In the genomic region with DNA sequence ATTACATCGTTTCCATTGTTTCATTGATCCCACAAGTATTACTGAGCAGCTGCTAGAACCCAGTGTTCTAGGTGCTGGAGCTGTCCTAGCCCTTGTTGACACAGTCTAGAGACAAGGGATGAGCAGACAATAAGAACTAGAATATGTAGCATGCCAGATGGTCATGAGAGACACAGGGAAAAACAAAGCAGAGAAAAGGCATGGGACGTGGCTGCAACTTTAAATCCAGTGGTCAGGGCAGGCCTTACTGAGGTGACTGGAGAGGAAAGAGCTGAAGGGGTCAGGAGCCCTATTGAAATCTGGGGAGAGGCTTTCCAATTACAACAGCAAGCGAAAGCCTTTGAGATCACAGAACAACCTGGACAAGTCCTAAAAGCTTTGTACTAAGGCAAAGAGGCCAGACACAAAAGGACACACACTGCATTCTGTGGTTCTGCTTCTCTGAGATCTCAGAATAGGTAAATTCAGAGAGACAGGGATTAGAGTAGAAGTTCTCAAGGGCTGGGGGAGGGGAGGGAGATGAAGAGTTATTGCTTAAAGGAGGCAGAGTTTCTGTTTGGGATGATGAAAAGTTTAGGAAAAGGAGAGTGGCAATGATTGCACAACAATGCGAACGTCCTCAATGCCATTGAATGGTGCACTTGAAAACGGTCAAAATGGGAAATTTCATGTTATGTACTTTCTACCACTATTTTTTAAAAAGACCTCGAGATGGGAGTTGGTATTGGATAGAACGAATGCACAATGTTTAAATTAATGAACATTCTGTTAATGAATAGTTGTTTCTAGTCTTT, we compare ENCODE assay signal across 21 cellular contexts.
DNase-seq lines count a peak whose midpoint lies in the region; ATAC-seq and TF ChIP-seq lines count a peak whose summit lies in the region.
"Had no signal": no experiment of that assay in that cellular context is flagged by ENCODE, and none has a peak within 500 bp of the region (broad histone marks: within the 10 kb centered on the region; RNA-seq: fewer than 3 reads in every experiment).

No MANE protein-coding gene starts in this region.

- DNase-seq in DMS53 (lab: John Stamatoyannopoulos, UW), result peak; percentile 53
- peak; percentile 3 for DNase-seq in colonic mucosa
- no peak for DNase-seq in nephron progenitor cell
- DNase-seq in type B pancreatic cell (ENCODE audit: extremely low spot score, unreplicated experiment), result no peak
- DNase-seq in spleen, result no peak
- no peak for DNase-seq in CD1c-positive myeloid dendritic cell (ENCODE audit: extremely low spot score)
- DNase-seq: CD4-positive, alpha-beta memory T cell; GDM1; GOT3; Karpas-422; MM.1S; NCI-H1105; NCI-H1694 treated with DMSO at 0.1 percent for 48 hours; NCI-H774; PC-9; T-cell had no signal

- intact Hi-C loops in colonic mucosa (cut with DNase I), result no loop called here
- intact Hi-C loops in spleen (cut with DNase I; ENCODE audit: low total_unique reads), result no loop called here

- TF ChIP-seq POLR2A in spleen (IDR thresholded peaks at IDR 0.05), result no peak

- H3K9ac ChIP-seq in colonic mucosa (ENCODE audit: low read depth in 2 of 2, low read length in 2 of 2), result no peak overlapping the region

- H3K4me1 ChIP-seq in HEK293 (ENCODE audit: control insufficient read depth, insufficient read depth, low read length), result peaks cover 17% of the 10 kb centered on the region
- H3K4me1 ChIP-seq in colonic mucosa, result no peaks in the 10 kb centered on the region
- H3K4me1 ChIP-seq in spleen, result no peaks in the 10 kb centered on the region
- H3K4me1 ChIP-seq: BE2C had no signal

- POLR2A ChIA-PET in HEK293 (lab: Yijun Ruan, JAX), result no interaction called here

- H3K4me3 Mint-ChIP-seq in nephron progenitor cell (peak overlapping the region; percentile 38), type B pancreatic cell (no peak overlapping the region)
- H3K4me3 Mint-ChIP-seq: CD4-positive, alpha-beta memory T cell; T-cell had no signal

- H3K27ac ChIP-seq in HEK293 (ENCODE audit: extremely low read depth, low read depth, low read length) (no peak overlapping the region), colonic mucosa (no peak overlapping the region), spleen (no peak overlapping the region)
- H3K27ac ChIP-seq: PC-9, SK-N-MC had no signal

- H3K4me3 ChIP-seq in HEK293 (ENCODE audit: low read depth, low read length) (no peak overlapping the region), colonic mucosa (no peak overlapping the region), spleen (no peak overlapping the region)
- H3K4me3 ChIP-seq: GM12878, PC-9 had no signal

- WGBS in spleen, 5 donors, result 66 to 86% (median 80%) methylated on average over 8 of the region's 8 CpGs

- H3K36me3 Mint-ChIP-seq in nephron progenitor cell (ENCODE audit: low read depth), result peaks cover 12% of the 10 kb centered on the region
- H3K36me3 Mint-ChIP-seq in type B pancreatic cell, result no peaks in the 10 kb centered on the region
- H3K36me3 Mint-ChIP-seq: CD4-positive, alpha-beta memory T cell; T-cell had no signal

- H3K36me3 ChIP-seq in HEK293 (ENCODE audit: control insufficient read depth in 2 of 2, insufficient read depth in 1 of 2, low read length in 2 of 2) (no peaks in the 10 kb centered on the region), colonic mucosa (no peaks in the 10 kb centered on the region), spleen (no peaks in the 10 kb centered on the region)
- H3K36me3 ChIP-seq: BE2C had no signal

- no peaks in the 10 kb centered on the region for H3K9me3 ChIP-seq in HEK293 (ENCODE audit: control insufficient read depth, insufficient read depth, low read depth, low read length)
- H3K9me3 ChIP-seq in colonic mucosa, result no peaks in the 10 kb centered on the region
- peaks cover 4 to 36% (median 27%) of the 10 kb centered on the region in 8 donors for H3K9me3 ChIP-seq in spleen
- H3K9me3 ChIP-seq: BE2C had no signal

- no peak for TF ChIP-seq CTCF in HEK293 (tag by site-specific recombination; IDR thresholded peaks at IDR 0.05)
- no peak for TF ChIP-seq CTCF in colonic mucosa (IDR thresholded peaks at IDR 0.05)
- TF ChIP-seq CTCF in nephron progenitor cell (IDR thresholded peaks at IDR 0.05), result no peak
- no peak for TF ChIP-seq CTCF in type B pancreatic cell (conservative IDR thresholded peaks at IDR 0.05)
- no peak for TF ChIP-seq CTCF in spleen (IDR thresholded peaks at IDR 0.05 in 8 of 11, conservative IDR thresholded peaks at IDR 0.05 in 3 of 11)

- no peak for ATAC-seq in GM18870 (IDR thresholded peaks at IDR 0.05; ENCODE audit: unreplicated experiment)
- ATAC-seq: GM12878, T-cell had no signal

- peak overlapping the region; percentile 55 for H3K27ac Mint-ChIP-seq in nephron progenitor cell
- H3K27ac Mint-ChIP-seq in type B pancreatic cell, result no peak overlapping the region
- H3K27ac Mint-ChIP-seq: CD4-positive, alpha-beta memory T cell; T-cell had no signal

- H3K9me3 Mint-ChIP-seq in nephron progenitor cell (peaks cover 35% of the 10 kb centered on the region), type B pancreatic cell (peaks cover 12% of the 10 kb centered on the region)

- H3K4me1 Mint-ChIP-seq in nephron progenitor cell (peaks cover 55% of the 10 kb centered on the region), type B pancreatic cell (ENCODE audit: unreplicated experiment) (peaks cover 18% of the 10 kb centered on the region)
- H3K4me1 Mint-ChIP-seq: CD4-positive, alpha-beta memory T cell; T-cell had no signal

- CTCF ChIA-PET in HEK293 (lab: Yijun Ruan, JAX), result interaction anchor here (0.6 to 0.8 kb wide), 4 partner anchors 183 to 343 kb away, joined by 3 read pairs; no protein-coding TSS in a partner anchor

- H3K27me3 ChIP-seq in colonic mucosa (no peaks in the 10 kb centered on the region), spleen (replicated peaks in 1 of 7) (peaks cover 0 to 26% (median 0%) of the 10 kb centered on the region in 7 donors)
- H3K27me3 ChIP-seq: BE2C had no signal

- H3K27me3 Mint-ChIP-seq in nephron progenitor cell (ENCODE audit: low read depth, poor library complexity) (peaks cover 6% of the 10 kb centered on the region), type B pancreatic cell (peaks cover 6% of the 10 kb centered on the region)

TF ChIP-seq in HEK293, 187 proteins besides CTCF, POLR2A, EP300 and RAD21:
- no peak for TF ChIP-seq ZBTB17 (tag by site-specific recombination; IDR thresholded peaks at IDR 0.05)
- TF ChIP-seq ZNF629 (tag by site-specific recombination; IDR thresholded peaks at IDR 0.05), result no peak
- TF ChIP-seq PRDM1 (tag by site-specific recombination; IDR thresholded peaks at IDR 0.05), result 0 out of 2 replicates have a peak, but pooled peaks have one; percentile 34
- no peak for TF ChIP-seq ZNF174 (tag by site-specific recombination; IDR thresholded peaks at IDR 0.05)
- TF ChIP-seq ZIC2 (tag by site-specific recombination; IDR thresholded peaks at IDR 0.05), result no peak

Comparison
In these comparisons a context has a peak if more than half of its experiments do, and no peak if none do; other contexts are left out.
1. DNase-seq: peak in DMS53 (single experiment) and colonic mucosa (single experiment); none in nephron progenitor cell (single experiment), type B pancreatic cell (single experiment), spleen (single experiment) and CD1c-positive myeloid dendritic cell (single experiment).